8 cellular contexts compared by ENCODE assay signal in the genomic region with DNA sequence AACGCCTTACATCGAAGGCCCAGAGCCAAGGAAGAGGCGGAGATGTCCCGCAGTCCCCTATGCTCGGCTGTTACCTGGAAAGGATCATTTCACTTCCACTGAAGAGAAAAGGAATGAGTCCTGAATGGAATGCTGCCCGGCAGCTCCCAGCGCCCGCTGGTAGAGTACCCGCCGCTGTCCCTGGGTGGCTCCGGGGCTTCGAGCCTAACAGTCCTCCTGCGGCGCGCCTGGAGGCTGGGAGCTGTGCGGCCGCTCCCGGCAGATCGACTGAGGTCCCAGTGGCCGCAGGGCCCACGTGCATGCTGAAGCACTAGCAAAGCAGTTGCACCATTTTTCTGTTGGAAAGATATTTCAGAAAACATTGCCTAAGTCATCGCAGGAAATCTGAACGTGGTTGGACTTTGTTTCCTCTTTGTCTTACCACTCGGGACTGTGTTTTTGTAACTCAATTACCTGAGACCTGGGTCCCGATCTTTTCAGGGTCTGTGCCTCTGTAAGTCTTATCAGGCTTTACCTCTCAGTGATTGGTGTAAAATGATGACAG. TPM values are rescaled to one million over a fixed set of nuclear protein-coding genes. Genes with fewer than 3 reads are reported as not detected.
DNase-seq lines count a peak whose midpoint lies in the region; ATAC-seq and TF ChIP-seq lines count a peak whose summit lies in the region.

No MANE protein-coding gene starts in this region.

- H2AK5ac ChIP-seq in IMR-90 (ENCODE audit: low read depth, low read length), result no peak overlapping the region

- peaks cover 2 to 9% of the 10 kb centered on the region in 2 donors for H3K36me3 Mint-ChIP-seq in CD14-positive monocyte
- peaks cover 2% of the 10 kb centered on the region for H3K36me3 Mint-ChIP-seq in activated CD8-positive, alpha-beta T cell treated with anti-CD3 and anti-CD28 coated beads for 36 hours (ENCODE audit: low read depth)

- no peak overlapping the region for H4K91ac ChIP-seq in IMR-90 (ENCODE audit: insufficient read depth, low read depth, low read length)

- H3K4me1 Mint-ChIP-seq in CD14-positive monocyte, result peaks cover 57% of the 10 kb centered on the region
- peaks cover 22% of the 10 kb centered on the region for H3K4me1 Mint-ChIP-seq in activated CD8-positive, alpha-beta T cell treated with anti-CD3 and anti-CD28 coated beads for 36 hours (ENCODE audit: low read depth)

- no peak for DNase-seq in CD14-positive monocyte (ENCODE audit: low spot score)
- DNase-seq in IMR-90, result no peak
- DNase-seq in activated CD8-positive, alpha-beta T cell treated with anti-CD3 and anti-CD28 coated beads for 36 hours, result no peak
- peak; percentile 78 for DNase-seq in Right ventricle myocardium superior
- DNase-seq in omental fat pad (ENCODE audit: low spot score), result no peak
- DNase-seq in NCI-H1048 (lab: John Stamatoyannopoulos, UW), result no peak
- DNase-seq in middle frontal gyrus (ENCODE audit: extremely low spot score, low spot score), result no peak
- no peak for DNase-seq in GDM1 (lab: John Stamatoyannopoulos, UW)

- no peak overlapping the region for H3K18ac ChIP-seq in IMR-90 (ENCODE audit: low read depth, low read length)

- BruUV-seq in IMR-90 (replicated peaks; lab: Mats Ljungman, UMichigan), result no TSS peak

- H2BK5ac ChIP-seq in IMR-90 (ENCODE audit: low read depth, low read length, poor library complexity, severe bottlenecking), result no peak overlapping the region

- peak overlapping the region; percentile 21 to 98 (median 91) for H3K27ac Mint-ChIP-seq in CD14-positive monocyte
- H3K27ac Mint-ChIP-seq in activated CD8-positive, alpha-beta T cell treated with anti-CD3 and anti-CD28 coated beads for 36 hours, result peak overlapping the region; percentile 46

- H3K4ac ChIP-seq in IMR-90 (ENCODE audit: low read depth, low read length), result no peak overlapping the region

- H2AFZ ChIP-seq in IMR-90 (replicated peaks; ENCODE audit: low read length, poor library complexity), result peak overlapping the region; percentile 68

- H3K36me3 ChIP-seq in IMR-90 (ENCODE audit: control insufficient read depth, insufficient read depth, low read length), result no peaks in the 10 kb centered on the region

- H4K20me1 ChIP-seq in IMR-90 (ENCODE audit: insufficient read depth, low read length), result no peaks in the 10 kb centered on the region

- peaks cover 27 to 39% (median 36%) of the 10 kb centered on the region in 3 donors for H3K27me3 Mint-ChIP-seq in CD14-positive monocyte (ENCODE audit: low read depth in 3 of 3)
- H3K27me3 Mint-ChIP-seq in activated CD8-positive, alpha-beta T cell treated with anti-CD3 and anti-CD28 coated beads for 36 hours, result peaks cover 28% of the 10 kb centered on the region

- WGBS in IMR-90 (ENCODE audit: extremely low coverage in 2 of 2, insufficient read length in 1 of 2), 2 experiments, result 22% methylated on average over 7 of the region's 25 CpGs; no CpG with 5 or more reads in 1 of the 2 experiments

- H2BK20ac ChIP-seq in IMR-90 (ENCODE audit: low read depth, low read length), result no peak overlapping the region

- peak overlapping the region; percentile 69 to 80 for H3K4me3 Mint-ChIP-seq in CD14-positive monocyte
- peak overlapping the region; percentile 84 for H3K4me3 Mint-ChIP-seq in activated CD8-positive, alpha-beta T cell treated with anti-CD3 and anti-CD28 coated beads for 36 hours

- no peak overlapping the region for H2AK9ac ChIP-seq in IMR-90 (replicated peaks; ENCODE audit: low read depth, low read length, poor library complexity)

- ATAC-seq in IMR-90 (ENCODE audit: low read depth), result no peak
- no peak for ATAC-seq in activated CD8-positive, alpha-beta T cell treated with anti-CD3 and anti-CD28 coated beads for 36 hours
- peak; percentile 59 for ATAC-seq in Right ventricle myocardium superior (ENCODE audit: poor library complexity)
- peak; percentile 12 for ATAC-seq in omental fat pad (ENCODE audit: low FRiP score)

- TF ChIP-seq CTCF in CD14-positive monocyte (IDR thresholded peaks at IDR 0.05) (peak; percentile 5), IMR-90 (conservative IDR thresholded peaks at IDR 0.05; ENCODE audit: low read depth, low read length) (no peak), omental fat pad (IDR thresholded peaks at IDR 0.05) (no peak)
- no peak for TF ChIP-seq CTCF in activated CD8-positive, alpha-beta T cell treated with anti-CD3 and anti-CD28 coated beads for 36 hours (IDR thresholded peaks at IDR 0.05)

- CTCF ChIA-PET in IMR-90 (lab: Yijun Ruan, JAX), result no interaction called here
- CTCF ChIA-PET in activated CD8-positive, alpha-beta T cell treated with anti-CD3 and anti-CD28 coated beads for 36 hours (lab: Charles Lee), result interaction anchor here (4.2 kb wide), 1 partner anchor 382 kb away, joined by 74 read pairs; no protein-coding TSS in a partner anchor

- TF ChIP-seq POLR2A in IMR-90 (IDR thresholded peaks at IDR 0.05; ENCODE audit: low read depth, low read length), result no peak

- peaks cover 11% of the 10 kb centered on the region; the same call in 1 of the 2 replicates for H3K4me1 ChIP-seq in IMR-90 (ENCODE audit: control insufficient read depth, insufficient read depth, low read length)

- H4K5ac ChIP-seq in IMR-90 (ENCODE audit: low read depth, low read length), result no peak overlapping the region

- no peak overlapping the region for H3K27ac ChIP-seq in IMR-90 (ENCODE audit: insufficient read depth, low read length)

- H3K9me3 ChIP-seq in IMR-90 (ENCODE audit: control insufficient read depth, insufficient read depth, low read length), result no peaks in the 10 kb centered on the region

- no peak overlapping the region for H2BK120ac ChIP-seq in IMR-90 (ENCODE audit: low read depth, low read length)

- peak overlapping the region; percentile 8 for H3K23ac ChIP-seq in IMR-90 (ENCODE audit: low read depth, low read length)

- no peak overlapping the region for H3K9ac ChIP-seq in IMR-90 (ENCODE audit: low read depth, low read length)

- peaks cover 0 to 14% (median 6%) of the 10 kb centered on the region in 7 donors for H3K9me3 Mint-ChIP-seq in CD14-positive monocyte
- H3K9me3 Mint-ChIP-seq in activated CD8-positive, alpha-beta T cell treated with anti-CD3 and anti-CD28 coated beads for 36 hours, result no peaks in the 10 kb centered on the region

- in situ Hi-C loops in IMR-90 (cut with MboI; ENCODE audit: low sequenced_read_pairs), result loop anchor here (5.0 kb wide), 2 partner anchors 382 to 897 kb away; no protein-coding TSS in a partner anchor

- 0 out of 2 replicates have a peak, but pooled peaks cover 6% of the 10 kb centered on the region for H3K9me1 ChIP-seq in IMR-90 (ENCODE audit: insufficient read depth, low read length)

- peak overlapping the region in 1 of 2 experiments; percentile 60; a peak in 1 of 4 replicates for H4K8ac ChIP-seq in IMR-90 (ENCODE audit: low read depth in 2 of 2, low read length in 2 of 2)

- no peaks in the 10 kb centered on the region for H3K79me1 ChIP-seq in IMR-90 (ENCODE audit: low read depth in 1 of 2, low read length in 2 of 2)

- intact Hi-C loops in CD14-positive monocyte (cut with micrococcal nuclease), result loop anchor here (10.0 kb wide), 1 partner anchor 314 kb away; a partner anchor contains a TSS
- intact Hi-C loops in IMR-90 (cut with micrococcal nuclease), result loop anchor here (5.0 to 10.0 kb wide), 3 partner anchors 534 to 774 kb away; a partner anchor contains a TSS
- intact Hi-C loops in activated CD8-positive, alpha-beta T cell treated with anti-CD3 and anti-CD28 coated beads for 36 hours (cut with micrococcal nuclease), result loop anchor here (10.0 kb wide), 2 partner anchors 314 to 894 kb away; a partner anchor contains a TSS
- intact Hi-C loops in Right ventricle myocardium superior (cut with DNase I), result loop anchor here (5.0 to 10.0 kb wide), 2 partner anchors 337 to 894 kb away; no protein-coding TSS in a partner anchor

- H3K4me2 ChIP-seq in IMR-90 (ENCODE audit: low read depth, low read length), result peak overlapping the region; percentile 55

- H3K14ac ChIP-seq in IMR-90 (replicated peaks; ENCODE audit: low read depth, low read length), result no peak overlapping the region; the same call in 1 of the 2 replicates

- no peak overlapping the region for H2BK15ac ChIP-seq in IMR-90 (ENCODE audit: low read depth, low read length)

- no peak overlapping the region for H3K56ac ChIP-seq in IMR-90 (ENCODE audit: extremely low read depth, insufficient read depth, low read length)

- dilution Hi-C loops in IMR-90 (cut with HindIII; ENCODE audit: low sequenced_read_pairs, unreplicated experiment), result no loop called here

- peaks cover 35% of the 10 kb centered on the region for H3K27me3 ChIP-seq in IMR-90 (ENCODE audit: control insufficient read depth, insufficient read depth, low read length)

- POLR2A ChIA-PET in IMR-90 (lab: Charles Lee; ENCODE audit: unreplicated experiment), result no interaction called here
- POLR2A ChIA-PET in activated CD8-positive, alpha-beta T cell treated with anti-CD3 and anti-CD28 coated beads for 36 hours (lab: Charles Lee), result no interaction called here

- peak overlapping the region; percentile 1; the same call in 1 of the 2 replicates for H3K4me3 ChIP-seq in IMR-90 (ENCODE audit: insufficient read depth, low read depth, low read length)

- no peak for TF ChIP-seq RAD21 in IMR-90 (IDR thresholded peaks at IDR 0.05; ENCODE audit: low read length)

TF ChIP-seq in IMR-90, 13 proteins besides CTCF, POLR2A, EP300 and RAD21 (continues in another document):
- TF ChIP-seq, protein P1, sequence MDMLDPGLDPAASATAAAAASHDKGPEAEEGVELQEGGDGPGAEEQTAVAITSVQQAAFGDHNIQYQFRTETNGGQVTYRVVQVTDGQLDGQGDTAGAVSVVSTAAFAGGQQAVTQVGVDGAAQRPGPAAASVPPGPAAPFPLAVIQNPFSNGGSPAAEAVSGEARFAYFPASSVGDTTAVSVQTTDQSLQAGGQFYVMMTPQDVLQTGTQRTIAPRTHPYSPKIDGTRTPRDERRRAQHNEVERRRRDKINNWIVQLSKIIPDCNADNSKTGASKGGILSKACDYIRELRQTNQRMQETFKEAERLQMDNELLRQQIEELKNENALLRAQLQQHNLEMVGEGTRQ (IDR thresholded peaks at IDR 0.05; ENCODE audit: low read depth, low read length), result 0 out of 2 replicates have a peak, but pooled peaks have one; percentile 4
- no peak for TF ChIP-seq NFE2L2 (IDR thresholded peaks at IDR 0.05; ENCODE audit: low read depth, low read length)

RNA-seq across cellular contexts. Expression of a gene that starts 1.0 kb away (rescaled TPM):
- polyA plus RNA-seq in CD14-positive monocyte (not detected), IMR-90 (2012; rRNA removed) (not detected in 2 replicates)
- total RNA-seq in IMR-90 (2012; rRNA removed) (not detected in 2 replicates), Right ventricle myocardium superior (not detected), omental fat pad (not detected)
- polyA plus RNA-seq in IMR-90 (2012; cell fraction: cytosol; rRNA removed), result not detected in 2 replicates
- not detected in 2 replicates for polyA plus RNA-seq in IMR-90 (2012; cell fraction: nucleus; rRNA removed; ENCODE audit: low replicate concordance)
- not detected for total RNA-seq in activated CD8-positive, alpha-beta T cell treated with anti-CD3 and anti-CD28 coated beads for 36 hours

RNA-seq across cellular contexts. Expression of a gene that starts 13.6 kb away (rescaled TPM):
- polyA plus RNA-seq in CD14-positive monocyte (not detected), IMR-90 (2012; rRNA removed) (0.03 and 0.06 TPM in 2 replicates)
- total RNA-seq in IMR-90 (2012; rRNA removed) (not detected in 2 replicates), Right ventricle myocardium superior (0.11 TPM), omental fat pad (1 to 10 TPM in 1 of 4 donors, under 1 TPM in 3; 0.19 to 1.1 (median 0.49) TPM)
- polyA plus RNA-seq in IMR-90 (2012; cell fraction: cytosol; rRNA removed), result 0.07 TPM in 1 of 2 replicates, not detected in the other
- 0.21 and 0.52 TPM in 2 replicates for polyA plus RNA-seq in IMR-90 (2012; cell fraction: nucleus; rRNA removed; ENCODE audit: low replicate concordance)
- under 1 TPM; 0.09 to 0.25 TPM for total RNA-seq in activated CD8-positive, alpha-beta T cell treated with anti-CD3 and anti-CD28 coated beads for 36 hours

Comparison
In these comparisons a context has a peak if more than half of its experiments do, and no peak if none do; other contexts are left out.
1. ATAC-seq: peak in Right ventricle myocardium superior (single experiment) and omental fat pad (single experiment); none in IMR-90 (single experiment) and activated CD8-positive, alpha-beta T cell treated with anti-CD3 and anti-CD28 coated beads for 36 hours (single experiment).